21 cellular contexts compared by ENCODE assay signal in genomic region chr2:71313016-71313766, GRCh38. TPM values are rescaled to one million over a fixed set of nuclear protein-coding genes. Genes with fewer than 3 reads are reported as not detected.
DNase-seq lines count a peak whose midpoint lies in the region; ATAC-seq and TF ChIP-seq lines count a peak whose summit lies in the region.
"Had no signal": no experiment of that assay in that cellular context is flagged by ENCODE, and none has a peak within 500 bp of the region (broad histone marks: within the 10 kb centered on the region; RNA-seq: fewer than 3 reads in every experiment).

No MANE protein-coding gene starts in this region.

- 82% methylated on average over 9 of the region's 9 CpGs for WGBS in SK-N-SH (ENCODE audit: low lambda C conversion rate)

- DNase-seq in SK-N-SH = no peak
- DNase-seq in GM04503 (ENCODE audit: low read depth) = peak; percentile 14
- peak; percentile 50 for DNase-seq in adipocyte (ENCODE audit: low read depth)
- DNase-seq in fibroblast of the aortic adventitia (ENCODE audit: low read depth) = peak; percentile 29
- no peak for DNase-seq in RPMI8226
- DNase-seq in GM20000 (ENCODE audit: low spot score) = no peak
- DNase-seq in Kasumi-1 (lab: John Stamatoyannopoulos, UW) = no peak
- DNase-seq: 8988T, DMS79, GOT3, Karpas-422, NCI-H1694 treated with DMSO at 0.1 percent for 48 hours, NCI-H2081 treated with DMSO at 0.1 percent for 48 hours, NCI-H446, NCI-H526, OCI-M1, Right ventricle myocardium superior, SW 1271 had no signal

- no peak overlapping the region for H3K4me2 ChIP-seq in SK-N-SH

- TF ChIP-seq RAD21 in SK-N-SH (IDR thresholded peaks at IDR 0.05; ENCODE audit: low read length) = no peak

- H3K9ac ChIP-seq in SK-N-SH (no peak overlapping the region), adipocyte (ENCODE audit: low read length) (no peak overlapping the region)

- TF ChIP-seq EP300 in SK-N-SH (IDR thresholded peaks at IDR 0.05; ENCODE audit: borderline replicate concordance in 1 of 2, low read depth in 1 of 2, low read length in 1 of 2) = no peak

- CTCF ChIA-PET in SK-N-SH (lab: Yijun Ruan, JAX) = interaction anchor here (0.9 to 2.0 kb wide), 2 partner anchors 13 to 14 kb away, joined by 3 to 7 read pairs; no protein-coding TSS in a partner anchor

- no peaks in the 10 kb centered on the region for H4K20me1 ChIP-seq in SK-N-SH (ENCODE audit: insufficient read depth)

- no peaks in the 10 kb centered on the region; a peak in 1 of 4 replicates for H3K4me1 ChIP-seq in SK-N-SH (ENCODE audit: control insufficient read depth in 1 of 2, insufficient read depth in 2 of 2, low read depth in 1 of 2, low read length in 1 of 2)
- H3K4me1 ChIP-seq in adipocyte (ENCODE audit: control insufficient read depth, insufficient read depth, low read length) = no peaks in the 10 kb centered on the region

- H3K36me3 ChIP-seq in SK-N-SH (replicated peaks in 1 of 2; ENCODE audit: control insufficient read depth in 1 of 2, insufficient read depth in 2 of 2, low read length in 1 of 2) (no peaks in the 10 kb centered on the region), adipocyte (ENCODE audit: control insufficient read depth, insufficient read depth, low read length, severe bottlenecking) (no peaks in the 10 kb centered on the region)

- no peak overlapping the region for H2AFZ ChIP-seq in SK-N-SH (ENCODE audit: low read depth)

- no peak for ATAC-seq in SK-N-SH treated with all-trans-retinoic acid at 6 μM for 48 hours
- ATAC-seq: GM12878, HCT116 had no signal

- TF ChIP-seq CTCF in SK-N-SH (IDR thresholded peaks at IDR 0.05) (no peak), fibroblast of the aortic adventitia (IDR thresholded peaks at IDR 0.05; ENCODE audit: insufficient read depth, low read length) (no peak), GM20000 (IDR thresholded peaks at IDR 0.05; ENCODE audit: extremely low read depth, missing control alignments) (no peak)

- H3K79me2 ChIP-seq in SK-N-SH (ENCODE audit: insufficient read depth) = no peaks in the 10 kb centered on the region

- no peaks in the 10 kb centered on the region for H3K27me3 ChIP-seq in SK-N-SH (ENCODE audit: insufficient read depth)
- H3K27me3 ChIP-seq in adipocyte (replicated peaks; ENCODE audit: control insufficient read depth, insufficient read depth, low read length) = no peaks in the 10 kb centered on the region

- H3K9me3 ChIP-seq in SK-N-SH (0 out of 2 replicates have a peak, but pooled peaks cover 7% of the 10 kb centered on the region), adipocyte (ENCODE audit: control insufficient read depth, low read length) (peaks cover 13% of the 10 kb centered on the region)

- H3K27ac ChIP-seq in SK-N-SH (ENCODE audit: low read depth in 2 of 2, low read length in 1 of 2) = no peak overlapping the region

- H3K4me3 ChIP-seq in SK-N-SH (ENCODE audit: low read depth in 2 of 2, low read length in 1 of 2) (no peak overlapping the region), adipocyte (ENCODE audit: low read length) (no peak overlapping the region), fibroblast of the aortic adventitia (ENCODE audit: low read depth, low read length) (no peak overlapping the region)
- H3K4me3 ChIP-seq: GM12878 had no signal

- H3F3A ChIP-seq in SK-N-SH (replicated peaks; ENCODE audit: insufficient read depth) = no peaks in the 10 kb centered on the region

- POLR2A ChIA-PET in SK-N-SH (lab: Yijun Ruan, JAX) = no interaction called here

- no peaks in the 10 kb centered on the region for H3K9me2 ChIP-seq in SK-N-SH

TF ChIP-seq in SK-N-SH, 30 proteins besides CTCF, POLR2A, EP300 and RAD21:
- TF ChIP-seq EZH2phosphoT487 (IDR thresholded peaks at IDR 0.05; ENCODE audit: borderline replicate concordance, low read depth) (no peak), SMC3 (IDR thresholded peaks at IDR 0.05; ENCODE audit: low read depth, low read length) (no peak), TCF12 (IDR thresholded peaks at IDR 0.05) (peak; percentile 26; the same call in 1 of the 2 replicates)

TF ChIP-seq in SK-N-SH treated with all-trans-retinoic acid at 6 μM for 48 hours, 23 proteins besides CTCF, POLR2A, EP300 and RAD21 (continues in another document):
- no peak for TF ChIP-seq CREB5 (CRISPR knock-in tag; IDR thresholded peaks at IDR 0.05; ENCODE audit: low read depth)
- no peak for TF ChIP-seq POU6F1 (CRISPR knock-in tag; IDR thresholded peaks at IDR 0.05; ENCODE audit: borderline replicate concordance, low read depth)
- TF ChIP-seq ZNF565 (CRISPR knock-in tag; conservative IDR thresholded peaks at IDR 0.05; ENCODE audit: low read depth) = no peak
- TF ChIP-seq RARB (CRISPR knock-in tag; IDR thresholded peaks at IDR 0.05) = no peak
- TF ChIP-seq TSHZ2 (CRISPR knock-in tag; IDR thresholded peaks at IDR 0.05) = no peak
- no peak for TF ChIP-seq ZFP3 (CRISPR knock-in tag; IDR thresholded peaks at IDR 0.05)
- TF ChIP-seq PATZ1 (CRISPR knock-in tag; IDR thresholded peaks at IDR 0.05; ENCODE audit: borderline replicate concordance) = no peak
- TF ChIP-seq ISL1 (CRISPR knock-in tag; IDR thresholded peaks at IDR 0.05) = no peak
- no peak for TF ChIP-seq TOX (CRISPR knock-in tag; IDR thresholded peaks at IDR 0.05; ENCODE audit: borderline replicate concordance)
- no peak for TF ChIP-seq ZNF8 (CRISPR knock-in tag; IDR thresholded peaks at IDR 0.05)
- TF ChIP-seq BACH2 (CRISPR knock-in tag; IDR thresholded peaks at IDR 0.05; ENCODE audit: borderline replicate concordance) = no peak
- TF ChIP-seq PPARA (CRISPR knock-in tag; IDR thresholded peaks at IDR 0.05; ENCODE audit: borderline replicate concordance) = no peak
- TF ChIP-seq ZNF70 (CRISPR knock-in tag; IDR thresholded peaks at IDR 0.05) = no peak
- no peak for TF ChIP-seq CSDC2 (CRISPR knock-in tag; IDR thresholded peaks at IDR 0.05)

RNA-seq across cellular contexts. Expression of gene ZNF638, which starts 18.4 kb away (rescaled TPM):
- 28.1 and 32.2 TPM in 2 replicates for polyA plus RNA-seq in SK-N-SH (2012; rRNA removed)
- 29.6 and 32.9 TPM in 2 replicates for polyA plus RNA-seq in SK-N-SH (2012; cell fraction: cytosol; rRNA removed)
- polyA plus RNA-seq in SK-N-SH (2012; cell fraction: nucleus; rRNA removed) = 62.1 and 95.1 TPM in 2 replicates
- 123 and 280 TPM in 2 replicates for total RNA-seq in fibroblast of the aortic adventitia (ENCODE audit: low replicate concordance)

Comparison
In these comparisons a context has a peak if more than half of its experiments do, and no peak if none do; other contexts are left out.
1. DNase-seq: peak in GM04503 (single experiment), adipocyte (single experiment) and fibroblast of the aortic adventitia (single experiment); none in SK-N-SH (single experiment), RPMI8226 (single experiment), GM20000 (single experiment) and Kasumi-1 (0 of 2).